In genomic region chr11:63906585-63906984, GRCh38 we compare ENCODE assay signal across 7 cellular contexts. TPM values are rescaled to one million over a fixed set of nuclear protein-coding genes. Genes with fewer than 3 reads are reported as not detected.
DNase-seq lines count a peak whose midpoint lies in the region; TF ChIP-seq lines count a peak whose summit lies in the region.

No MANE protein-coding gene starts in this region.

- H3K9me3 Mint-ChIP-seq in chondrocyte (ENCODE audit: low read depth) = no peaks in the 10 kb centered on the region

- H2AFZ ChIP-seq in GM23248 = no peak overlapping the region

- in situ Hi-C loops in GM23248 (cut with MboI) = no loop called here

- no peaks in the 10 kb centered on the region for H3K27me3 Mint-ChIP-seq in chondrocyte (ENCODE audit: low read depth)

- WGBS in GM23248 (ENCODE audit: low coverage in 1 of 2, low lambda C conversion rate in 2 of 2, missing lambda C conversion rate in 2 of 2), 2 experiments = 90 to 100% methylated on average over 5 to 7 of the region's 7 CpGs

- no peak overlapping the region for H3K27ac ChIP-seq in GM23248

- H3K79me2 ChIP-seq in GM23248 (ENCODE audit: insufficient read depth) = no peaks in the 10 kb centered on the region

- no peak overlapping the region for H3K4me2 ChIP-seq in GM23248 (ENCODE audit: unreplicated experiment)

- no peak overlapping the region for H3K4me3 Mint-ChIP-seq in chondrocyte (ENCODE audit: unreplicated experiment)

- H3F3A ChIP-seq in GM23248 (ENCODE audit: insufficient read depth) = no peaks in the 10 kb centered on the region

- no peaks in the 10 kb centered on the region for H3K27me3 ChIP-seq in GM23248 (replicated peaks; ENCODE audit: insufficient read depth)

- H3K36me3 Mint-ChIP-seq in chondrocyte (ENCODE audit: low read depth) = peaks cover 17% of the 10 kb centered on the region

- DNase-seq in GM23248 (peak; percentile 46), T-helper 9 cell (peak; percentile 60), chondrocyte (ENCODE audit: low spot score) (no peak), NOMO-1 (lab: John Stamatoyannopoulos, UW; ENCODE audit: unreplicated experiment in 2 of 2) (no peak), NCI-H345 treated with DMSO at 0.1 percent for 48 hours (lab: John Stamatoyannopoulos, UW; ENCODE audit: unreplicated experiment) (no peak), MV-4-11 (lab: John Stamatoyannopoulos, UW) (no peak)
- peak; percentile 30 to 43 for DNase-seq in stimulated activated CD4-positive, alpha-beta T cell treated with anti-CD3 and anti-CD28 coated beads, Interleukin-2, amount 100 ng/mL, for 48 hours

- H3K9me2 ChIP-seq in GM23248 (ENCODE audit: insufficient read depth) = no peaks in the 10 kb centered on the region

- peak; percentile 71 for TF ChIP-seq CTCF in chondrocyte (IDR thresholded peaks at IDR 0.05)

- H3K4me3 ChIP-seq in GM23248 = no peak overlapping the region

- H3K9me3 ChIP-seq in GM23248 (ENCODE audit: low read depth) = no peaks in the 10 kb centered on the region

- H3K4me1 ChIP-seq in GM23248 (ENCODE audit: insufficient read depth) = no peaks in the 10 kb centered on the region

- H4K20me1 ChIP-seq in GM23248 (ENCODE audit: insufficient read depth) = no peaks in the 10 kb centered on the region

- no peak overlapping the region for H3K27ac Mint-ChIP-seq in chondrocyte (ENCODE audit: unreplicated experiment)

- H3K9ac ChIP-seq in GM23248 = no peak overlapping the region

- H3K36me3 ChIP-seq in GM23248 (ENCODE audit: low read depth) = peaks cover 7% of the 10 kb centered on the region; the same call in 1 of the 2 replicates

- peaks cover 3% of the 10 kb centered on the region for H3K4me1 Mint-ChIP-seq in chondrocyte (ENCODE audit: low read depth)

RNA-seq across cellular contexts. Expression of gene RCOR2, which starts 10.4 kb away (rescaled TPM):
- total RNA-seq in GM23248 (2014; rRNA removed; shearing (Covaris generic)) = 0.89 and 1.8 TPM in 2 replicates
- polyA plus RNA-seq in GM23248 (2016; fragmentation: Nextera tagmentation; extraction: Ambion mirVana) = 0.24 TPM in 1 of 2 replicates, not detected in the other
- 1.3 to 3.8 TPM (median 2.7 TPM) in 3 replicates for total RNA-seq in chondrocyte

RNA-seq across cellular contexts. Expression of gene NAA40, which starts 32.2 kb away (rescaled TPM):
- total RNA-seq in GM23248 (2014; rRNA removed; shearing (Covaris generic)) = 11.7 and 27.9 TPM in 2 replicates
- 10.3 and 12.0 TPM in 2 replicates for polyA plus RNA-seq in GM23248 (2016; fragmentation: Nextera tagmentation; extraction: Ambion mirVana)
- 17.7 to 28.0 TPM (median 20.8 TPM) in 3 replicates for total RNA-seq in chondrocyte

Comparison
In these comparisons a context has a peak if more than half of its experiments do, and no peak if none do; other contexts are left out.
1. DNase-seq: peak in GM23248 (single experiment), T-helper 9 cell (single experiment) and stimulated activated CD4-positive, alpha-beta T cell treated with anti-CD3 and anti-CD28 coated beads, Interleukin-2, amount 100 ng/mL, for 48 hours (2 of 2); none in chondrocyte (single experiment), NOMO-1 (0 of 2), NCI-H345 treated with DMSO at 0.1 percent for 48 hours (single experiment) and MV-4-11 (single experiment).